In genomic region chr17:7435676-7436555, GRCh38 we compare ENCODE assay signal across 8 cellular contexts. TPM values are rescaled to one million over a fixed set of nuclear protein-coding genes. Genes with fewer than 3 reads are reported as not detected.
A peak's percentile ranks its signal among the peaks of the same experiment; 100 is the strongest.
DNase-seq lines count a peak whose midpoint lies in the region; ATAC-seq, FAIRE-seq and TF ChIP-seq lines count a peak whose summit lies in the region.

No MANE protein-coding gene starts in this region.

- DNase-seq in Panc1 (ENCODE audit: low read depth, low spot score) (no peak), activated gamma-delta T cell treated with Interleukin-2 at 50 U/mL for 16 hours (peak; percentile 52), heart right ventricle (peak in 1 of 2 donors; percentile 48), sigmoid colon (no peak), urothelium cell line (ENCODE audit: low spot score) (no peak), NCI-H187 treated with DMSO at 0.1 percent for 48 hours (lab: John Stamatoyannopoulos, UW) (no peak)

- TF ChIP-seq CTCF in Panc1 (IDR thresholded peaks at IDR 0.05): no peak
- TF ChIP-seq CTCF in heart right ventricle (IDR thresholded peaks at IDR 0.05): peak in 5 of 9 donors; percentile 18 to 37 (median 22)
- TF ChIP-seq CTCF in sigmoid colon (IDR thresholded peaks at IDR 0.05): no peak

- no peak for TF ChIP-seq EP300 in sigmoid colon (IDR thresholded peaks at IDR 0.05)

- FAIRE-seq in urothelium cell line (lab: Jason Lieb, UNC): no peak

- H3K4me1 ChIP-seq in Panc1 (ENCODE audit: control insufficient read depth, insufficient read depth, low read length): peaks cover 9% of the 10 kb centered on the region
- H3K4me1 ChIP-seq in heart right ventricle: peaks cover 24 to 63% (median 52%) of the 10 kb centered on the region in 9 donors
- H3K4me1 ChIP-seq in sigmoid colon: peaks cover 0 to 57% (median 51%) of the 10 kb centered on the region in 4 donors

- CTCF ChIA-PET in Panc1 (lab: Charles Lee): interaction anchor here (1.3 to 1.9 kb wide), 2 partner anchors 19 to 80 kb away, joined by 5 to 11 read pairs; partner anchors contain the start of gene TMEM95

- 9% methylated on average over 49 of the region's 49 CpGs for WGBS in heart right ventricle, 2 donors
- 8 to 9% methylated on average over 49 of the region's 49 CpGs for WGBS in sigmoid colon, 2 donors

- peak overlapping the region; percentile 64 to 80 for H3K4me3 ChIP-seq in Panc1 (ENCODE audit: low read depth in 2 of 2, low read length in 2 of 2)
- H3K4me3 ChIP-seq in heart right ventricle: peak overlapping the region; percentile 16 to 66 (median 51)
- H3K4me3 ChIP-seq in sigmoid colon: peak overlapping the region; percentile 10 to 43 (median 34)

- POLR2A ChIA-PET in Panc1 (lab: Charles Lee): interaction anchor here (0.5 to 1.1 kb wide), 8 partner anchors 18 to 86 kb away, joined by 3 to 9 read pairs (median 4); partner anchors contain the start of gene TMEM256

- intact Hi-C loops in Panc1 (cut with micrococcal nuclease; ENCODE audit: unreplicated experiment) (loop anchor here (10.0 kb wide), 1 partner anchor 81 kb away; the partner anchor contains the start of genes KCTD11 and TMEM95), heart right ventricle (cut with DNase I) (loop anchor here (1.0 to 10.0 kb wide), 15 partner anchors 34 to 151 kb away; partner anchors contain the start of genes KCTD11 (in 5 of the 10), SENP3 (in 4 of the 10), TMEM95 (in 4 of the 10) and ZBTB4 (in 3 of the 10)), sigmoid colon (cut with DNase I) (loop anchor here (2.0 kb wide), 3 partner anchors 31 to 125 kb away; partner anchors contain the start of genes SENP3 and TMEM256)

- no peaks in the 10 kb centered on the region for H3K27me3 ChIP-seq in Panc1 (ENCODE audit: control insufficient read depth, insufficient read depth, low read length)
- H3K27me3 ChIP-seq in heart right ventricle: peaks cover 0 to 30% (median 12%) of the 10 kb centered on the region in 7 donors
- peaks cover 44 to 67% (median 64%) of the 10 kb centered on the region in 3 donors for H3K27me3 ChIP-seq in sigmoid colon

- BruUV-seq in Panc1 (replicated peaks; lab: Mats Ljungman, UMichigan): TSS peak; percentile 96

- H3K27ac ChIP-seq in Panc1 (ENCODE audit: low read length) (peak overlapping the region; percentile 77), heart right ventricle (peak overlapping the region in 9 of 10 donors; percentile 14 to 78 (median 57)), sigmoid colon (peak overlapping the region; percentile 18 to 64 (median 31))

- in situ Hi-C loops in Panc1 (cut with HindIII; ENCODE audit: low pct_unique_long_range_greater_than_20kb, low sequenced_read_pairs): no loop called here

- no peak for TF ChIP-seq POLR2A in sigmoid colon (IDR thresholded peaks at IDR 0.05)

- peak; percentile 18 for ATAC-seq in GM18508 (IDR thresholded peaks at IDR 0.05; ENCODE audit: insufficient read depth, unreplicated experiment)
- ATAC-seq in HG02973 (IDR thresholded peaks at IDR 0.05; ENCODE audit: unreplicated experiment): peak; percentile 24
- peak; percentile 28 for ATAC-seq in Panc1
- ATAC-seq in heart right ventricle: peak in 5 of 8 donors; percentile 4 to 17 (median 9)

- H3K9me3 ChIP-seq in Panc1 (ENCODE audit: control insufficient read depth, insufficient read depth, low read depth, low read length) (no peaks in the 10 kb centered on the region), heart right ventricle (no peaks in the 10 kb centered on the region), sigmoid colon (no peaks in the 10 kb centered on the region)

- H3K36me3 ChIP-seq in Panc1 (ENCODE audit: control insufficient read depth, insufficient read depth, low read length) (no peaks in the 10 kb centered on the region), heart right ventricle (no peaks in the 10 kb centered on the region), sigmoid colon (no peaks in the 10 kb centered on the region)

RNA-seq across cellular contexts. Expression of gene TMEM102, which starts 0.7 kb away (rescaled TPM):
- 8.5 TPM for total RNA-seq in Panc1 (2021; ENCODE audit: unreplicated experiment)
- polyA plus RNA-seq in Panc1 (2012; ENCODE audit: insufficient read length): 11.3 TPM
- 1 to 10 TPM; 1.2 to 3.5 (median 2.2) TPM for total RNA-seq in heart right ventricle
- 1 to 10 TPM; 2.0 to 4.2 TPM for polyA plus RNA-seq in heart right ventricle
- total RNA-seq in sigmoid colon: 1 to 10 TPM; 1.2 to 2.5 (median 1.6) TPM
- 10 to 100 TPM in 1 of 3 donors, 1 to 10 TPM in 2; 6.6 to 14.5 (median 8.1) TPM for polyA plus RNA-seq in sigmoid colon

RNA-seq across cellular contexts. Expression of gene FGF11, which starts 3.4 kb away (rescaled TPM):
- total RNA-seq in Panc1 (2021; ENCODE audit: unreplicated experiment) (4.4 TPM), heart right ventricle (10 to 100 TPM in 2 of 10 donors, 1 to 10 TPM in 8; 4.6 to 15.9 (median 8.1) TPM), sigmoid colon (under 1 TPM in 1 of 4 donors, not detected in 3; 0.36 TPM)
- polyA plus RNA-seq in Panc1 (2012; ENCODE audit: insufficient read length): 11.0 TPM
- polyA plus RNA-seq in heart right ventricle (1 to 10 TPM; 2.0 to 7.2 TPM), sigmoid colon (1 to 10 TPM in 1 of 3 donors, under 1 TPM in 1, not detected in 1; 0.69 to 2.8 TPM)

RNA-seq across cellular contexts. Expression of gene SPEM3, which starts 7.3 kb away (rescaled TPM):
- total RNA-seq in Panc1 (2021; ENCODE audit: unreplicated experiment) (not detected), heart right ventricle (not detected), sigmoid colon (not detected)
- polyA plus RNA-seq in Panc1 (2012; ENCODE audit: insufficient read length): not detected
- polyA plus RNA-seq in heart right ventricle (not detected), sigmoid colon (not detected)

RNA-seq across cellular contexts. Expression of gene CHRNB1, which starts 8.9 kb away (rescaled TPM):
- total RNA-seq in Panc1 (2021; ENCODE audit: unreplicated experiment) (14.3 TPM), heart right ventricle (10 to 100 TPM in 6 of 10 donors, 1 to 10 TPM in 4; 5.4 to 13.1 (median 10.3) TPM), sigmoid colon (1 to 10 TPM; 4.2 to 8.1 (median 6.5) TPM)
- 21.4 TPM for polyA plus RNA-seq in Panc1 (2012; ENCODE audit: insufficient read length)
- polyA plus RNA-seq in heart right ventricle (10 to 100 TPM; 10.2 to 25.4 TPM), sigmoid colon (10 to 100 TPM in 2 of 3 donors, 1 to 10 TPM in 1; 7.2 to 13.2 (median 11.2) TPM)

RNA-seq across cellular contexts. Expression of gene SPEM2, which starts 10.5 kb away (rescaled TPM):
- total RNA-seq in Panc1 (2021; ENCODE audit: unreplicated experiment) (not detected), heart right ventricle (not detected), sigmoid colon (not detected)
- polyA plus RNA-seq in Panc1 (2012; ENCODE audit: insufficient read length): not detected
- polyA plus RNA-seq in heart right ventricle (not detected), sigmoid colon (not detected)

Comparison
In these comparisons a context has a peak if more than half of its experiments do, and no peak if none do; other contexts are left out.
1. CTCF ChIP-seq: peak in heart right ventricle (5 of 9); none in Panc1 (single experiment) and sigmoid colon (0 of 4).
2. Peak in every context shown above with its lines, with median percentiles within 50 percentile points of each other: ATAC-seq, H3K27ac ChIP-seq and H3K4me3 ChIP-seq.